Comparison of ENCODE assay signal across 1 cellular context in the genomic region with DNA sequence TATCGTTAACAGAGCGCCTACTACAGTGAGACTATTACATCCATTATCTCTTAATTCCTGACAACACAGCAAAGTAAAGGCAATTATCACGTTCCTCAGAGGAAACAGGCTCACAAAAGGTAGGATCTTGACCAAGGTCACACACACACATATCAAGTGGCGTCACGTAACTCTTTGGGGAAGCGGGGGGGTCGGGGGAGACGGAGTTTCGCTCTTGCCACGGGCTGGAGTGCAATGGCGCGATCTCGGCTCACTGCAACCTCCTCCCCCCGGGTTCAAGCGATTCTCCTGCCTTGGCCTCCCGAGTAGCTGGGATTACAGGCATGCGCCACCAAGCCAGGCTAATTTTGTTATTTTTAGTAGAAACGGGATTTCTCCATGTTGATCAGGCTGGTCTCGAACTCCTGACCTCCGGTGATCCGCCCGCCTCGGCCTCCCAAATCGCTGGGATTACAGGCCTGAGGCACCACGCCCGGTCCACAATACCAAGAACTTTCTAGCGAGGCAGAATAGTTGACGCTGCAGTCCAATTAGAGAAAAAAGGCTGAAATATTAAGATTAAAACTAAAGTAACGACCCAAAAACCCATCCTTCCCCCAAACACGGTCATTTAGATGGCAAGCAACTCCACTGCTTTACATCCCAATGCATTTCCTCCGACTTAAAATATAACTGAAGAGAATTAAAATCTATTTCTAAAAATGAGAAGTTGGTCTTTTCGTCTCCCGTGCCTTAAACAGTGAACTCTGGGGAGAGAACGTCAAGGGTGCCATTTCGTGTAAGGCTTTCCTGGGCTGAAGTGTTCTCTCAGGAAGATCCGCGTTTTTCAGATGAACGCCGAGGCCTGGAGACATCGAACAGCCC.
TF ChIP-seq lines count a peak whose summit lies in the region.

No MANE protein-coding gene starts in this region.

TF ChIP-seq in K562, 482 proteins besides CTCF, POLR2A, EP300 and RAD21 (continued from another document and continues in another):
- TF ChIP-seq, protein P1, sequence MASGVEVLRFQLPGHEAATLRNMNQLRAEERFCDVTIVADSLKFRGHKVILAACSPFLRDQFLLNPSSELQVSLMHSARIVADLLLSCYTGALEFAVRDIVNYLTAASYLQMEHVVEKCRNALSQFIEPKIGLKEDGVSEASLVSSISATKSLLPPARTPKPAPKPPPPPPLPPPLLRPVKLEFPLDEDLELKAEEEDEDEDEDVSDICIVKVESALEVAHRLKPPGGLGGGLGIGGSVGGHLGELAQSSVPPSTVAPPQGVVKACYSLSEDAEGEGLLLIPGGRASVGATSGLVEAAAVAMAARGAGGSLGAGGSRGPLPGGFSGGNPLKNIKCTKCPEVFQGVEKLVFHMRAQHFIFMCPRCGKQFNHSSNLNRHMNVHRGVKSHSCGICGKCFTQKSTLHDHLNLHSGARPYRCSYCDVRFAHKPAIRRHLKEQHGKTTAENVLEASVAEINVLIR (CRISPR knock-in tag; IDR thresholded peaks at IDR 0.05) = no peak
- TF ChIP-seq POLR3G (IDR thresholded peaks at IDR 0.05; ENCODE audit: extremely low read depth, insufficient read length, insufficient replicate concordance) (no peak), ETV1 (tag; conservative IDR thresholded peaks at IDR 0.05; ENCODE audit: low read depth) (no peak), BCOR (IDR thresholded peaks at IDR 0.05) (peak; percentile 58), RCOR1 (IDR thresholded peaks at IDR 0.05; ENCODE audit: borderline replicate concordance in 1 of 2, low read depth in 2 of 2, low read length in 2 of 2) (no peak), FOXK1 (CRISPR knock-in tag; IDR thresholded peaks at IDR 0.05; ENCODE audit: borderline replicate concordance) (no peak), ZNF445 (CRISPR knock-in tag; IDR thresholded peaks at IDR 0.05; ENCODE audit: low read depth) (no peak), RHOXF2B (CRISPR knock-in tag; conservative IDR thresholded peaks at IDR 0.05) (no peak), TCF7 (IDR thresholded peaks at IDR 0.05; ENCODE audit: borderline replicate concordance) (no peak), ZNF561 (CRISPR knock-in tag; conservative IDR thresholded peaks at IDR 0.05) (no peak), NFIC (IDR thresholded peaks at IDR 0.05) (no peak), RBM39 (optimal IDR thresholded peaks at IDR 0.05; ENCODE audit: low read depth, low read length) (no peak), MYNN (IDR thresholded peaks at IDR 0.05) (no peak), MYNN (CRISPR knock-in tag; IDR thresholded peaks at IDR 0.05) (no peak), TEAD1 (CRISPR knock-in tag; IDR thresholded peaks at IDR 0.05) (no peak), STAT5A (IDR thresholded peaks at IDR 0.05; ENCODE audit: borderline replicate concordance, low read length) (no peak), TFAM (CRISPR knock-in tag; conservative IDR thresholded peaks at IDR 0.05) (no peak), ADNP (tag; IDR thresholded peaks at IDR 0.05) (peak; percentile 85), FIP1L1 (IDR thresholded peaks at IDR 0.05; ENCODE audit: low read depth, low read length, poor library complexity, severe bottlenecking) (no peak), ZNF217 (CRISPR knock-in tag; IDR thresholded peaks at IDR 0.05) (no peak), RBM22 (IDR thresholded peaks at IDR 0.05; ENCODE audit: low read depth, low read length, poor library complexity, severe bottlenecking) (no peak)
- TF ChIP-seq, protein P2, sequence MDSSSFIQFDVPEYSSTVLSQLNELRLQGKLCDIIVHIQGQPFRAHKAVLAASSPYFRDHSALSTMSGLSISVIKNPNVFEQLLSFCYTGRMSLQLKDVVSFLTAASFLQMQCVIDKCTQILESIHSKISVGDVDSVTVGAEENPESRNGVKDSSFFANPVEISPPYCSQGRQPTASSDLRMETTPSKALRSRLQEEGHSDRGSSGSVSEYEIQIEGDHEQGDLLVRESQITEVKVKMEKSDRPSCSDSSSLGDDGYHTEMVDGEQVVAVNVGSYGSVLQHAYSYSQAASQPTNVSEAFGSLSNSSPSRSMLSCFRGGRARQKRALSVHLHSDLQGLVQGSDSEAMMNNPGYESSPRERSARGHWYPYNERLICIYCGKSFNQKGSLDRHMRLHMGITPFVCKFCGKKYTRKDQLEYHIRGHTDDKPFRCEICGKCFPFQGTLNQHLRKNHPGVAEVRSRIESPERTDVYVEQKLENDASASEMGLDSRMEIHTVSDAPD (CRISPR knock-in tag; IDR thresholded peaks at IDR 0.05) = no peak
- TF ChIP-seq, protein P3, sequence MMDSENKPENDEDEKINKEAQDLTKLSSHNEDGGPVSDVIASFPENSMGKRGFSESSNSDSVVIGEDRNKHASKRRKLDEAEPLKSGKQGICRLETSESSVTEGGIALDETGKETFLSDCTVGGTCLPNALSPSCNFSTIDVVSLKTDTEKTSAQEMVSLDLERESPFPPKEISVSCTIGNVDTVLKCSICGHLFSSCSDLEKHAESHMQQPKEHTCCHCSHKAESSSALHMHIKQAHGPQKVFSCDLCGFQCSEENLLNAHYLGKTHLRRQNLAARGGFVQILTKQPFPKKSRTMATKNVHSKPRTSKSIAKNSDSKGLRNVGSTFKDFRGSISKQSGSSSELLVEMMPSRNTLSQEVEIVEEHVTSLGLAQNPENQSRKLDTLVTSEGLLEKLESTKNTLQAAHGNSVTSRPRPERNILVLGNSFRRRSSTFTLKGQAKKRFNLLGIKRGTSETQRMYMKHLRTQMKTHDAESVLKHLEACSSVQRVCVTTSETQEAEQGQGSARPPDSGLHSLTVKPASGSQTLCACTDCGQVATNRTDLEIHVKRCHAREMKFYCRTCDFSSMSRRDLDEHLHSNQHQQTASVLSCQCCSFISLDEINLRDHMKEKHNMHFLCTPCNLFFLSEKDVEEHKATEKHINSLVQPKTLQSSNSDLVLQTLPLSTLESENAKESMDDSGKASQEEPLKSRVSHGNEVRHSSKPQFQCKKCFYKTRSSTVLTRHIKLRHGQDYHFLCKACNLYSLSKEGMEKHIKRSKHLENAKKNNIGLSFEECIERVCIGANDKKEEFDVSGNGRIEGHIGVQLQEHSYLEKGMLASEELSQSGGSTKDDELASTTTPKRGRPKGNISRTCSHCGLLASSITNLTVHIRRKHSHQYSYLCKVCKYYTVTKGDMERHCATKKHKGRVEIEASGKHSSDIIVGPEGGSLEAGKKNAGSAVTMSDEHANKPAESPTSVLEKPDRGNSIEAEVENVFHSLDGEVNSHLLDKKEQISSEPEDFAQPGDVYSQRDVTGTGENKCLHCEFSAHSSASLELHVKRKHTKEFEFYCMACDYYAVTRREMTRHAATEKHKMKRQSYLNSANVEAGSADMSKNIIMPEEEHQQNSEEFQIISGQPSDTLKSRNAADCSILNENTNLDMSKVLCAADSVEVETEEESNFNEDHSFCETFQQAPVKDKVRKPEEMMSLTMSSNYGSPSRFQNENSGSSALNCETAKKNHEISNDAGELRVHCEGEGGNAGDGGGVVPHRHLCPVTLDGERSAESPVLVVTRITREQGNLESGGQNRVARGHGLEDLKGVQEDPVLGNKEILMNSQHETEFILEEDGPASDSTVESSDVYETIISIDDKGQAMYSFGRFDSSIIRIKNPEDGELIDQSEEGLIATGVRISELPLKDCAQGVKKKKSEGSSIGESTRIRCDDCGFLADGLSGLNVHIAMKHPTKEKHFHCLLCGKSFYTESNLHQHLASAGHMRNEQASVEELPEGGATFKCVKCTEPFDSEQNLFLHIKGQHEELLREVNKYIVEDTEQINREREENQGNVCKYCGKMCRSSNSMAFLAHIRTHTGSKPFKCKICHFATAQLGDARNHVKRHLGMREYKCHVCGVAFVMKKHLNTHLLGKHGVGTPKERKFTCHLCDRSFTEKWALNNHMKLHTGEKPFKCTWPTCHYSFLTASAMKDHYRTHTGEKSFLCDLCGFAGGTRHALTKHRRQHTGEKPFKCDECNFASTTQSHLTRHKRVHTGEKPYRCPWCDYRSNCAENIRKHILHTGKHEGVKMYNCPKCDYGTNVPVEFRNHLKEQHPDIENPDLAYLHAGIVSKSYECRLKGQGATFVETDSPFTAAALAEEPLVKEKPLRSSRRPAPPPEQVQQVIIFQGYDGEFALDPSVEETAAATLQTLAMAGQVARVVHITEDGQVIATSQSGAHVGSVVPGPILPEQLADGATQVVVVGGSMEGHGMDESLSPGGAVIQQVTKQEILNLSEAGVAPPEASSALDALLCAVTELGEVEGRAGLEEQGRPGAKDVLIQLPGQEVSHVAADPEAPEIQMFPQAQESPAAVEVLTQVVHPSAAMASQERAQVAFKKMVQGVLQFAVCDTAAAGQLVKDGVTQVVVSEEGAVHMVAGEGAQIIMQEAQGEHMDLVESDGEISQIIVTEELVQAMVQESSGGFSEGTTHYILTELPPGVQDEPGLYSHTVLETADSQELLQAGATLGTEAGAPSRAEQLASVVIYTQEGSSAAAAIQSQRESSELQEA (IDR thresholded peaks at IDR 0.05; ENCODE audit: low read depth) = peak; percentile 24; the same call in 1 of the 2 replicates
- TF ChIP-seq, protein P4, sequence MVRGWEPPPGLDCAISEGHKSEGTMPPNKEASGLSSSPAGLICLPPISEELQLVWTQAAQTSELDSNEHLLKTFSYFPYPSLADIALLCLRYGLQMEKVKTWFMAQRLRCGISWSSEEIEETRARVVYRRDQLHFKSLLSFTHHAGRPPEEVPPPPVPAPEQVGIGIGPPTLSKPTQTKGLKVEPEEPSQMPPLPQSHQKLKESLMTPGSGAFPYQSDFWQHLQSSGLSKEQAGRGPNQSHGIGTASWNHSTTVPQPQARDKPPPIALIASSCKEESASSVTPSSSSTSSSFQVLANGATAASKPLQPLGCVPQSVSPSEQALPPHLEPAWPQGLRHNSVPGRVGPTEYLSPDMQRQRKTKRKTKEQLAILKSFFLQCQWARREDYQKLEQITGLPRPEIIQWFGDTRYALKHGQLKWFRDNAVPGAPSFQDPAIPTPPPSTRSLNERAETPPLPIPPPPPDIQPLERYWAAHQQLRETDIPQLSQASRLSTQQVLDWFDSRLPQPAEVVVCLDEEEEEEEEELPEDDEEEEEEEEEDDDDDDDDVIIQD (CRISPR knock-in tag; IDR thresholded peaks at IDR 0.05) = no peak
- TF ChIP-seq, protein P5, sequence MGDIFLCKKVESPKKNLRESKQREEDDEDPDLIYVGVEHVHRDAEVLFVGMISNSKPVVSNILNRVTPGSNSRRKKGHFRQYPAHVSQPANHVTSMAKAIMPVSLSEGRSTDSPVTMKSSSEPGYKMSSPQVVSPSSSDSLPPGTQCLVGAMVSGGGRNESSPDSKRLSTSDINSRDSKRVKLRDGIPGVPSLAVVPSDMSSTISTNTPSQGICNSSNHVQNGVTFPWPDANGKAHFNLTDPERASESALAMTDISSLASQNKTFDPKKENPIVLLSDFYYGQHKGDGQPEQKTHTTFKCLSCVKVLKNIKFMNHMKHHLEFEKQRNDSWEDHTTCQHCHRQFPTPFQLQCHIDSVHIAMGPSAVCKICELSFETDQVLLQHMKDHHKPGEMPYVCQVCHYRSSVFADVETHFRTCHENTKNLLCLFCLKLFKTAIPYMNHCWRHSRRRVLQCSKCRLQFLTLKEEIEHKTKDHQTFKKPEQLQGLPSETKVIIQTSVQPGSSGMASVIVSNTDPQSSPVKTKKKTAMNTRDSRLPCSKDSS (IDR thresholded peaks at IDR 0.05; ENCODE audit: low read depth, partially characterized antibody) = no peak
- TF ChIP-seq, protein P6, sequence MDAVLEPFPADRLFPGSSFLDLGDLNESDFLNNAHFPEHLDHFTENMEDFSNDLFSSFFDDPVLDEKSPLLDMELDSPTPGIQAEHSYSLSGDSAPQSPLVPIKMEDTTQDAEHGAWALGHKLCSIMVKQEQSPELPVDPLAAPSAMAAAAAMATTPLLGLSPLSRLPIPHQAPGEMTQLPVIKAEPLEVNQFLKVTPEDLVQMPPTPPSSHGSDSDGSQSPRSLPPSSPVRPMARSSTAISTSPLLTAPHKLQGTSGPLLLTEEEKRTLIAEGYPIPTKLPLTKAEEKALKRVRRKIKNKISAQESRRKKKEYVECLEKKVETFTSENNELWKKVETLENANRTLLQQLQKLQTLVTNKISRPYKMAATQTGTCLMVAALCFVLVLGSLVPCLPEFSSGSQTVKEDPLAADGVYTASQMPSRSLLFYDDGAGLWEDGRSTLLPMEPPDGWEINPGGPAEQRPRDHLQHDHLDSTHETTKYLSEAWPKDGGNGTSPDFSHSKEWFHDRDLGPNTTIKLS (IDR thresholded peaks at IDR 0.05; ENCODE audit: borderline replicate concordance, low read depth) = no peak
- TF ChIP-seq, protein P7, sequence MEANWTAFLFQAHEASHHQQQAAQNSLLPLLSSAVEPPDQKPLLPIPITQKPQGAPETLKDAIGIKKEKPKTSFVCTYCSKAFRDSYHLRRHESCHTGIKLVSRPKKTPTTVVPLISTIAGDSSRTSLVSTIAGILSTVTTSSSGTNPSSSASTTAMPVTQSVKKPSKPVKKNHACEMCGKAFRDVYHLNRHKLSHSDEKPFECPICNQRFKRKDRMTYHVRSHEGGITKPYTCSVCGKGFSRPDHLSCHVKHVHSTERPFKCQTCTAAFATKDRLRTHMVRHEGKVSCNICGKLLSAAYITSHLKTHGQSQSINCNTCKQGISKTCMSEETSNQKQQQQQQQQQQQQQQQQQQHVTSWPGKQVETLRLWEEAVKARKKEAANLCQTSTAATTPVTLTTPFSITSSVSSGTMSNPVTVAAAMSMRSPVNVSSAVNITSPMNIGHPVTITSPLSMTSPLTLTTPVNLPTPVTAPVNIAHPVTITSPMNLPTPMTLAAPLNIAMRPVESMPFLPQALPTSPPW (CRISPR knock-in tag; IDR thresholded peaks at IDR 0.05) = peak; percentile 96
- TF ChIP-seq, protein P8, sequence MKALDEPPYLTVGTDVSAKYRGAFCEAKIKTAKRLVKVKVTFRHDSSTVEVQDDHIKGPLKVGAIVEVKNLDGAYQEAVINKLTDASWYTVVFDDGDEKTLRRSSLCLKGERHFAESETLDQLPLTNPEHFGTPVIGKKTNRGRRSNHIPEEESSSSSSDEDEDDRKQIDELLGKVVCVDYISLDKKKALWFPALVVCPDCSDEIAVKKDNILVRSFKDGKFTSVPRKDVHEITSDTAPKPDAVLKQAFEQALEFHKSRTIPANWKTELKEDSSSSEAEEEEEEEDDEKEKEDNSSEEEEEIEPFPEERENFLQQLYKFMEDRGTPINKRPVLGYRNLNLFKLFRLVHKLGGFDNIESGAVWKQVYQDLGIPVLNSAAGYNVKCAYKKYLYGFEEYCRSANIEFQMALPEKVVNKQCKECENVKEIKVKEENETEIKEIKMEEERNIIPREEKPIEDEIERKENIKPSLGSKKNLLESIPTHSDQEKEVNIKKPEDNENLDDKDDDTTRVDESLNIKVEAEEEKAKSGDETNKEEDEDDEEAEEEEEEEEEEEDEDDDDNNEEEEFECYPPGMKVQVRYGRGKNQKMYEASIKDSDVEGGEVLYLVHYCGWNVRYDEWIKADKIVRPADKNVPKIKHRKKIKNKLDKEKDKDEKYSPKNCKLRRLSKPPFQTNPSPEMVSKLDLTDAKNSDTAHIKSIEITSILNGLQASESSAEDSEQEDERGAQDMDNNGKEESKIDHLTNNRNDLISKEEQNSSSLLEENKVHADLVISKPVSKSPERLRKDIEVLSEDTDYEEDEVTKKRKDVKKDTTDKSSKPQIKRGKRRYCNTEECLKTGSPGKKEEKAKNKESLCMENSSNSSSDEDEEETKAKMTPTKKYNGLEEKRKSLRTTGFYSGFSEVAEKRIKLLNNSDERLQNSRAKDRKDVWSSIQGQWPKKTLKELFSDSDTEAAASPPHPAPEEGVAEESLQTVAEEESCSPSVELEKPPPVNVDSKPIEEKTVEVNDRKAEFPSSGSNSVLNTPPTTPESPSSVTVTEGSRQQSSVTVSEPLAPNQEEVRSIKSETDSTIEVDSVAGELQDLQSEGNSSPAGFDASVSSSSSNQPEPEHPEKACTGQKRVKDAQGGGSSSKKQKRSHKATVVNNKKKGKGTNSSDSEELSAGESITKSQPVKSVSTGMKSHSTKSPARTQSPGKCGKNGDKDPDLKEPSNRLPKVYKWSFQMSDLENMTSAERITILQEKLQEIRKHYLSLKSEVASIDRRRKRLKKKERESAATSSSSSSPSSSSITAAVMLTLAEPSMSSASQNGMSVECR (CRISPR knock-in tag; IDR thresholded peaks at IDR 0.05) = 0 out of 2 replicates have a peak, but pooled peaks have one; percentile 41
